Comparison of ENCODE assay signal across 27 cellular contexts in the genomic region with DNA sequence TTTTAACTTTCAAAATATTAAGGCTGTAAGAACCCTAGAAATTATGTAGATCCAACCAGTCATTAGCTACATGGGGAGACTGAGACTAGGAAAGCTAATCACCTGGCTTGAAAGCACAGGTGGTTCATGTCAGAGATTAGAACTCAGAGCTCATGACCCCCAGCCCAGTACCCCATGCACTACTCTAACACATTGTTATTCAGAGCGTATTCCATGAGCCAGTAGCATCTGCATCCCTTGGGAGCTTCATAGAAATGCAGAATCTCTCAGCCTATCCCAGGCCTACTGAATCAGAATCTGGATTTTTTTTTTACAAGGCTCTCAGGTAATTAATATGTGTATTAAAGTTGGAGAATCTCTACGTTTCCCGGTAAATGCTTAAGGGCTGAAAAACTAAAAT.
"Had no signal": no experiment of that assay in that cellular context is flagged by ENCODE, and none has a peak within 500 bp of the region (broad histone marks: within the 10 kb centered on the region; RNA-seq: fewer than 3 reads in every experiment).

No MANE protein-coding gene starts in this region.

- DNase-seq: activated CD4-positive, alpha-beta T cell treated with anti-CD3 and anti-CD28 coated beads, Interleukin-2, amount 50 U/mL, for 1 hour; activated CD4-positive, CD25-positive, alpha-beta regulatory T cell; activated CD8-positive, alpha-beta memory T cell treated with anti-CD3 and anti-CD28 coated beads, Interleukin-2, amount 50 U/mL, for 4 hours; activated CD8-positive, alpha-beta T cell treated with anti-CD3 and anti-CD28 coated beads for 36 hours; activated gamma-delta T cell treated with Interleukin-2 at 50 U/mL for 16 hours; activated naive CD4-positive, alpha-beta T cell treated with anti-CD3 and anti-CD28 coated beads, Interleukin-2, amount 10 ng/mL, durations not matched to agents 7 days and 5 days; activated naive CD8-positive, alpha-beta T cell treated with anti-CD3 and anti-CD28 coated beads for 36 hours; activated T-cell treated with anti-CD3 and anti-CD28 coated beads, Interleukin-2, amount 50 U/mL, for 72 hours; central memory CD4-positive, alpha-beta T cell; KG1; NCI-H1048; NCI-H146; NCI-H187 treated with DMSO at 0.1 percent for 48 hours; NCI-H2081 treated with DMSO at 0.1 percent for 48 hours; NCI-H510A; NCI-H526 treated with DMSO at 0.1 percent for 48 hours; NK-92 treated with Interleukin-12 subunit alpha and Interleukin-12 subunit beta, amount 100 ng/mL, for 24 hours; Peyer's patch; Right ventricle myocardium superior; SJCRH30; SK-N-SH; T1000 had no signal

- FAIRE-seq: TTC549 had no signal

- H3K9ac ChIP-seq: SK-N-SH had no signal

- H3K36me3 ChIP-seq: breast epithelium, Peyer's patch, SJCRH30 had no signal

- H3K9me3 ChIP-seq: breast epithelium, Peyer's patch, SJCRH30, SK-N-SH had no signal

- H3K27ac ChIP-seq: breast epithelium, Peyer's patch, RWPE1, SJCRH30 had no signal

- H3K27ac Mint-ChIP-seq: activated CD8-positive, alpha-beta T cell treated with anti-CD3 and anti-CD28 coated beads for 36 hours; activated naive CD4-positive, alpha-beta T cell treated with anti-CD3 and anti-CD28 coated beads, Interleukin-2, amount 10 ng/mL, durations not matched to agents 7 days and 5 days; activated naive CD8-positive, alpha-beta T cell treated with anti-CD3 and anti-CD28 coated beads for 36 hours; activated T-cell treated with anti-CD3 and anti-CD28 coated beads, Interleukin-2, amount 50 U/mL, for 72 hours; activated T-helper 2 cell treated with anti-CD3 and anti-CD28 coated beads, Interferon-gamma antibody, Interleukin-2, Interleukin-4, amounts not matched to agents 10 μg/mL and 5 μg/mL and 100 μg/mL, durations not matched to agents 14 hours and 24 hours and 36 hours; T-helper 1 cell treated with Interleukin-12 subunit alpha and Interleukin-12 subunit beta and Interleukin-4 antibody, amounts not matched to agents 30 μg/mL and 1 μg/mL, for 36 hours had no signal

- ATAC-seq: activated CD8-positive, alpha-beta T cell treated with anti-CD3 and anti-CD28 coated beads for 36 hours; activated T-cell treated with anti-CD3 and anti-CD28 coated beads, Interleukin-2, amount 50 U/mL, for 72 hours had no signal

- H3K4me3 ChIP-seq: breast epithelium, Peyer's patch, SJCRH30 had no signal

- H3K9me3 Mint-ChIP-seq: T-helper 1 cell treated with Interleukin-12 subunit alpha and Interleukin-12 subunit beta and Interleukin-4 antibody, amounts not matched to agents 30 μg/mL and 1 μg/mL, for 36 hours had no signal

- H3K27me3 ChIP-seq: breast epithelium, Peyer's patch, SJCRH30 had no signal

- H3K4me1 ChIP-seq: Peyer's patch had no signal

- H3K4me3 Mint-ChIP-seq: activated CD8-positive, alpha-beta T cell treated with anti-CD3 and anti-CD28 coated beads for 36 hours; activated naive CD4-positive, alpha-beta T cell treated with anti-CD3 and anti-CD28 coated beads, Interleukin-2, amount 10 ng/mL, durations not matched to agents 7 days and 5 days; activated naive CD8-positive, alpha-beta T cell treated with anti-CD3 and anti-CD28 coated beads for 36 hours; activated T-cell treated with anti-CD3 and anti-CD28 coated beads, Interleukin-2, amount 50 U/mL, for 72 hours; T-helper 1 cell treated with Interleukin-12 subunit alpha and Interleukin-12 subunit beta and Interleukin-4 antibody, amounts not matched to agents 30 μg/mL and 1 μg/mL, for 36 hours had no signal

- H3K27me3 Mint-ChIP-seq: activated CD8-positive, alpha-beta T cell treated with anti-CD3 and anti-CD28 coated beads for 36 hours; activated naive CD4-positive, alpha-beta T cell treated with anti-CD3 and anti-CD28 coated beads, Interleukin-2, amount 10 ng/mL, durations not matched to agents 7 days and 5 days; activated naive CD8-positive, alpha-beta T cell treated with anti-CD3 and anti-CD28 coated beads for 36 hours had no signal
